1 cellular context compared by ENCODE assay signal in genomic region chr4:78666830-78667258, GRCh38.
TF ChIP-seq lines count a peak whose summit lies in the region.

No MANE protein-coding gene starts in this region.

TF ChIP-seq in K562, 482 proteins besides CTCF, POLR2A, EP300 and RAD21 (continued from another document):
- TF ChIP-seq AFF1 (IDR thresholded peaks at IDR 0.05; ENCODE audit: low read depth in 1 of 2, partially characterized antibody in 2 of 2): peak in 1 of 2 experiments; percentile 64
- TF ChIP-seq SMARCA4 (IDR thresholded peaks at IDR 0.05): 0 out of 2 replicates have a peak, but pooled peaks have one; percentile 23
- no peak for TF ChIP-seq MLX (CRISPR knock-in tag; conservative IDR thresholded peaks at IDR 0.05)
- 0 out of 2 replicates have a peak, but pooled peaks have one; percentile 5 for TF ChIP-seq NKRF (IDR thresholded peaks at IDR 0.05; ENCODE audit: borderline replicate concordance)
- peak; percentile 95 for TF ChIP-seq ZNF444 (CRISPR knock-in tag; IDR thresholded peaks at IDR 0.05)
- TF ChIP-seq PURB (CRISPR knock-in tag; IDR thresholded peaks at IDR 0.05; ENCODE audit: low read depth): no peak
- 0 out of 2 replicates have a peak, but pooled peaks have one; percentile 48 for TF ChIP-seq ZBTB26 (CRISPR knock-in tag; IDR thresholded peaks at IDR 0.05)
TF ChIP-seq in K562: peak in this region for 13.
